15 cellular contexts compared by ENCODE assay signal in genomic region chr7:152054377-152055230, GRCh38. TPM values are rescaled to one million over a fixed set of nuclear protein-coding genes. Genes with fewer than 3 reads are reported as not detected.
DNase-seq lines count a peak whose midpoint lies in the region; ATAC-seq and TF ChIP-seq lines count a peak whose summit lies in the region.
"Had no signal": no experiment of that assay in that cellular context is flagged by ENCODE, and none has a peak within 500 bp of the region (broad histone marks: within the 10 kb centered on the region; RNA-seq: fewer than 3 reads in every experiment).

No MANE protein-coding gene starts in this region.

- peak; percentile 50 for ATAC-seq in Right ventricle myocardium inferior
- ATAC-seq in activated T-cell treated with anti-CD3 and anti-CD28 coated beads, Interleukin-2, amount 50 U/mL, for 72 hours (replicated peaks in 1 of 2) = no peak
- ATAC-seq in activated T-helper 17 cell treated with anti-CD3 and anti-CD28 coated beads, Interleukin-2, amount 50 U/mL, for 72 hours (replicated peaks) = no peak
- ATAC-seq: activated CD4-positive, alpha-beta T cell treated with anti-CD3 and anti-CD28 coated beads for 36 hours; T-cell had no signal

- intact Hi-C loops in Right ventricle myocardium inferior (cut with DNase I) = no loop called here
- intact Hi-C loops in cardiac septum (cut with DNase I) = no loop called here

- no peaks in the 10 kb centered on the region for H3K27me3 Mint-ChIP-seq in mesothelial cell of epicardium (ENCODE audit: low read depth)
- no peaks in the 10 kb centered on the region for H3K27me3 Mint-ChIP-seq in activated T-cell treated with anti-CD3 and anti-CD28 coated beads, Interleukin-2, amount 50 U/mL, for 72 hours (ENCODE audit: low read depth)
- no peaks in the 10 kb centered on the region for H3K27me3 Mint-ChIP-seq in activated T-helper 17 cell treated with anti-CD3 and anti-CD28 coated beads, Interleukin-2, amount 50 U/mL, for 72 hours
- H3K27me3 Mint-ChIP-seq: activated CD4-positive, alpha-beta T cell treated with anti-CD3 and anti-CD28 coated beads for 36 hours; T-cell had no signal

- peaks cover 19% of the 10 kb centered on the region for H3K4me1 Mint-ChIP-seq in mesothelial cell of epicardium
- H3K4me1 Mint-ChIP-seq in activated T-cell treated with anti-CD3 and anti-CD28 coated beads, Interleukin-2, amount 50 U/mL, for 72 hours (ENCODE audit: low read depth) = no peaks in the 10 kb centered on the region
- no peaks in the 10 kb centered on the region for H3K4me1 Mint-ChIP-seq in activated T-helper 17 cell treated with anti-CD3 and anti-CD28 coated beads, Interleukin-2, amount 50 U/mL, for 72 hours
- H3K4me1 Mint-ChIP-seq: activated CD4-positive, alpha-beta T cell treated with anti-CD3 and anti-CD28 coated beads for 36 hours had no signal

- H3K4me3 Mint-ChIP-seq in mesothelial cell of epicardium = no peak overlapping the region
- no peak overlapping the region for H3K4me3 Mint-ChIP-seq in activated T-cell treated with anti-CD3 and anti-CD28 coated beads, Interleukin-2, amount 50 U/mL, for 72 hours
- H3K4me3 Mint-ChIP-seq in activated T-helper 17 cell treated with anti-CD3 and anti-CD28 coated beads, Interleukin-2, amount 50 U/mL, for 72 hours = no peak overlapping the region
- H3K4me3 Mint-ChIP-seq: activated CD4-positive, alpha-beta T cell treated with anti-CD3 and anti-CD28 coated beads for 36 hours; T-cell had no signal

- H3K9me3 Mint-ChIP-seq in mesothelial cell of epicardium = peaks cover 5% of the 10 kb centered on the region
- no peaks in the 10 kb centered on the region for H3K9me3 Mint-ChIP-seq in activated T-cell treated with anti-CD3 and anti-CD28 coated beads, Interleukin-2, amount 50 U/mL, for 72 hours
- no peaks in the 10 kb centered on the region for H3K9me3 Mint-ChIP-seq in activated T-helper 17 cell treated with anti-CD3 and anti-CD28 coated beads, Interleukin-2, amount 50 U/mL, for 72 hours
- H3K9me3 Mint-ChIP-seq: T-cell had no signal

- H3K4me3 ChIP-seq in fibroblast of mammary gland (ENCODE audit: control insufficient read depth, low read depth, low read length) = no peak overlapping the region

- TF ChIP-seq CTCF in fibroblast of mammary gland (conservative IDR thresholded peaks at IDR 0.05; ENCODE audit: control insufficient read depth, insufficient read depth, low read depth, low read length) = peak; percentile 7
- no peak for TF ChIP-seq CTCF in mesothelial cell of epicardium (IDR thresholded peaks at IDR 0.05; ENCODE audit: unreplicated experiment)

- peak overlapping the region; percentile 62 for H3K27ac Mint-ChIP-seq in mesothelial cell of epicardium
- no peak overlapping the region for H3K27ac Mint-ChIP-seq in activated T-cell treated with anti-CD3 and anti-CD28 coated beads, Interleukin-2, amount 50 U/mL, for 72 hours
- H3K27ac Mint-ChIP-seq in activated T-helper 17 cell treated with anti-CD3 and anti-CD28 coated beads, Interleukin-2, amount 50 U/mL, for 72 hours = no peak overlapping the region
- H3K27ac Mint-ChIP-seq: activated CD4-positive, alpha-beta T cell treated with anti-CD3 and anti-CD28 coated beads for 36 hours; T-cell had no signal

- no peak for DNase-seq in Right ventricle myocardium inferior (ENCODE audit: missing footprints)
- no peak for DNase-seq in cardiac septum (ENCODE audit: low spot score)
- DNase-seq in fibroblast of mammary gland (ENCODE audit: low read depth) = peak; percentile 90
- DNase-seq in mesothelial cell of epicardium (ENCODE audit: low spot score in 2 of 2, unreplicated experiment in 2 of 2) = no peak
- DNase-seq in activated T-cell treated with anti-CD3 and anti-CD28 coated beads, Interleukin-2, amount 50 U/mL, for 72 hours = no peak
- no peak for DNase-seq in NCI-H2107 treated with DMSO at 0.1 percent for 48 hours (lab: John Stamatoyannopoulos, UW; ENCODE audit: unreplicated experiment)
- no peak for DNase-seq in mesenteric fat pad (ENCODE audit: low spot score)
- DNase-seq: activated CD4-positive, alpha-beta T cell treated with anti-CD3 and anti-CD28 coated beads for 36 hours; activated effector memory CD4-positive, alpha-beta T cell treated with anti-CD3 and anti-CD28 coated beads, Interleukin-2, amount 50 U/mL, for 16 hours; cortex of kidney; DND-41; NCI-H1417 treated with DMSO at 0.1 percent for 48 hours; stimulated activated CD4-positive, alpha-beta T cell treated with anti-CD3 and anti-CD28 coated beads, Interleukin-15, amount 100 ng/mL, for 24 hours; T-cell had no signal

- peaks cover 10% of the 10 kb centered on the region for H3K36me3 Mint-ChIP-seq in mesothelial cell of epicardium
- no peaks in the 10 kb centered on the region for H3K36me3 Mint-ChIP-seq in activated T-cell treated with anti-CD3 and anti-CD28 coated beads, Interleukin-2, amount 50 U/mL, for 72 hours (ENCODE audit: insufficient read depth in 2 of 2)
- H3K36me3 Mint-ChIP-seq in activated T-helper 17 cell treated with anti-CD3 and anti-CD28 coated beads, Interleukin-2, amount 50 U/mL, for 72 hours (ENCODE audit: low read depth) = peaks cover 16% of the 10 kb centered on the region

RNA-seq across cellular contexts. Expression of gene GALNT11, which starts 29.1 kb away (rescaled TPM):
- total RNA-seq in Right ventricle myocardium inferior (22.7 TPM), cardiac septum (25.6 TPM), mesothelial cell of epicardium (37.9 to 39.7 TPM (median 38.7 TPM) in 3 replicates), mesenteric fat pad (32.5 TPM)
- total RNA-seq in activated T-cell treated with anti-CD3 and anti-CD28 coated beads, Interleukin-2, amount 50 U/mL, for 72 hours = 10 to 100 TPM; 16.9 to 18.0 TPM
- 10 to 100 TPM; 18.9 to 20.3 TPM for total RNA-seq in activated T-helper 17 cell treated with anti-CD3 and anti-CD28 coated beads, Interleukin-2, amount 50 U/mL, for 72 hours
